ENCODE assay signal across 22 cellular contexts in genomic region chr9:132216861-132217655, GRCh38. TPM values are rescaled to one million over a fixed set of nuclear protein-coding genes. Genes with fewer than 3 reads are reported as not detected.
DNase-seq lines count a peak whose midpoint lies in the region; ATAC-seq, FAIRE-seq and TF ChIP-seq lines count a peak whose summit lies in the region.
"Had no signal": no experiment of that assay in that cellular context is flagged by ENCODE, and none has a peak within 500 bp of the region (broad histone marks: within the 10 kb centered on the region; RNA-seq: fewer than 3 reads in every experiment).

No MANE protein-coding gene starts in this region.

- peak overlapping the region; percentile 30 for H3K27ac Mint-ChIP-seq in neural progenitor cell
- H3K27ac Mint-ChIP-seq: activated CD4-positive, alpha-beta T cell treated with anti-CD3 and anti-CD28 coated beads for 36 hours; activated CD8-positive, alpha-beta memory T cell treated with anti-CD3 and anti-CD28 coated beads, Interleukin-2, amount 10 ng/mL, durations not matched to agents 7 days and 5 days had no signal

- TF ChIP-seq CTCF in neural progenitor cell (IDR thresholded peaks at IDR 0.05), result no peak

- H3K27me3 Mint-ChIP-seq in neural progenitor cell (ENCODE audit: insufficient read depth, low read depth), result peaks cover 12% of the 10 kb centered on the region
- H3K27me3 Mint-ChIP-seq: activated CD4-positive, alpha-beta T cell treated with anti-CD3 and anti-CD28 coated beads for 36 hours had no signal

- H2AFZ ChIP-seq in neural progenitor cell (replicated peaks), result no peak overlapping the region

- no peak for TF ChIP-seq POLR2A in GM12892 (IDR thresholded peaks at IDR 0.05; ENCODE audit: low read depth, low read length)

- H3K36me3 ChIP-seq in neural progenitor cell, result no peaks in the 10 kb centered on the region
- H3K36me3 ChIP-seq: breast epithelium, gastrocnemius medialis, Peyer's patch had no signal

- no peaks in the 10 kb centered on the region for H3K36me3 Mint-ChIP-seq in neural progenitor cell
- H3K36me3 Mint-ChIP-seq: activated CD8-positive, alpha-beta memory T cell treated with anti-CD3 and anti-CD28 coated beads, Interleukin-2, amount 10 ng/mL, durations not matched to agents 7 days and 5 days; CD4-positive, alpha-beta memory T cell had no signal

- H3F3A ChIP-seq in neural progenitor cell (ENCODE audit: low read depth), result no peaks in the 10 kb centered on the region

- no peak for ATAC-seq in HG02623 (IDR thresholded peaks at IDR 0.05; ENCODE audit: unreplicated experiment)
- ATAC-seq: activated CD4-positive, alpha-beta T cell treated with anti-CD3 and anti-CD28 coated beads for 36 hours; activated CD8-positive, alpha-beta memory T cell treated with anti-CD3 and anti-CD28 coated beads, Interleukin-2, amount 10 ng/mL, durations not matched to agents 7 days and 5 days; gastrocnemius medialis; K562 had no signal

- no peak overlapping the region for H3K27ac ChIP-seq in neural progenitor cell
- H3K27ac ChIP-seq: breast epithelium, gastrocnemius medialis, Peyer's patch had no signal

- H4K20me1 ChIP-seq in neural progenitor cell (ENCODE audit: low read depth), result no peaks in the 10 kb centered on the region

- peaks cover 2% of the 10 kb centered on the region for H3K4me1 Mint-ChIP-seq in neural progenitor cell
- H3K4me1 Mint-ChIP-seq: activated CD4-positive, alpha-beta T cell treated with anti-CD3 and anti-CD28 coated beads for 36 hours; CD4-positive, alpha-beta memory T cell had no signal

- no peak overlapping the region for H3K4me3 ChIP-seq in neural progenitor cell
- H3K4me3 ChIP-seq: breast epithelium, gastrocnemius medialis, K562, Peyer's patch had no signal

- H3K9me3 ChIP-seq in neural progenitor cell (ENCODE audit: low read depth), result no peaks in the 10 kb centered on the region
- H3K9me3 ChIP-seq: breast epithelium, gastrocnemius medialis, Peyer's patch had no signal

- FAIRE-seq in GM12892 (lab: Jason Lieb, UNC) (no peak), RCC 7860 (lab: Jason Lieb, UNC) (no peak)
- FAIRE-seq: K562 had no signal

- H3K4me3 Mint-ChIP-seq in neural progenitor cell, result no peak overlapping the region
- H3K4me3 Mint-ChIP-seq: activated CD4-positive, alpha-beta T cell treated with anti-CD3 and anti-CD28 coated beads for 36 hours; activated CD8-positive, alpha-beta memory T cell treated with anti-CD3 and anti-CD28 coated beads, Interleukin-2, amount 10 ng/mL, durations not matched to agents 7 days and 5 days; CD4-positive, alpha-beta memory T cell had no signal

- H3K4me1 ChIP-seq in neural progenitor cell, result peaks cover 10% of the 10 kb centered on the region
- H3K4me1 ChIP-seq: breast epithelium, Peyer's patch had no signal

- DNase-seq in GF-D8 (lab: John Stamatoyannopoulos, UW) (peak; percentile 95), NCI-H226 (peak; percentile 79), cerebellum (ENCODE audit: low spot score) (peak; percentile 58), neural progenitor cell (ENCODE audit: low spot score) (no peak), GM12892 (ENCODE audit: insufficient read length) (no peak), hypothalamus (lab: John Stamatoyannopoulos, UW) (no peak), RCC 7860 (ENCODE audit: low spot score) (no peak)
- DNase-seq: activated CD4-positive, alpha-beta T cell treated with anti-CD3 and anti-CD28 coated beads for 36 hours; activated CD8-positive, alpha-beta memory T cell treated with anti-CD3 and anti-CD28 coated beads, Interleukin-2, amount 10 ng/mL, durations not matched to agents 7 days and 5 days; CD4-positive, alpha-beta memory T cell; DMS53; erythroblast; gastrocnemius medialis; left cardiac atrium; NCI-H1092 treated with DMSO at 0.1 percent for 48 hours; NCI-H526 treated with DMSO at 0.1 percent for 48 hours; occipital lobe; Peyer's patch; SW 1271 had no signal

- H3K27me3 ChIP-seq in neural progenitor cell, result no peaks in the 10 kb centered on the region
- H3K27me3 ChIP-seq: gastrocnemius medialis, Peyer's patch had no signal

- H3K79me2 ChIP-seq in neural progenitor cell (ENCODE audit: low read depth), result no peaks in the 10 kb centered on the region

- no peaks in the 10 kb centered on the region for H3K9me3 Mint-ChIP-seq in neural progenitor cell
- H3K9me3 Mint-ChIP-seq: CD4-positive, alpha-beta memory T cell had no signal

- no peak overlapping the region for H3K9ac ChIP-seq in neural progenitor cell

- no peak overlapping the region for H3K4me2 ChIP-seq in neural progenitor cell

RNA-seq across cellular contexts. Expression of gene NTNG2, which starts 55.2 kb away (rescaled TPM):
- total RNA-seq in cerebellum, result 25.0 TPM
- 1.0 and 1.2 TPM in 2 replicates for total RNA-seq in neural progenitor cell (ENCODE audit: low replicate concordance)
- not detected for polyA plus RNA-seq in GM12892 (2012; ENCODE audit: missing spikeins)

Comparison
In these comparisons a context has a peak if more than half of its experiments do, and no peak if none do; other contexts are left out.
1. DNase-seq: peak in GF-D8 (single experiment), NCI-H226 (single experiment) and cerebellum (single experiment); none in neural progenitor cell (single experiment), GM12892 (single experiment), hypothalamus (0 of 51) and RCC 7860 (single experiment).
2. RNA of gene NTNG2, which starts 55.2 kb away (total RNA-seq): 25.0 TPM in cerebellum (single experiment); 1.0 to 1.2 TPM in neural progenitor cell; every median in the first group is over 10 times any median in the second.